Comparison of ENCODE assay signal across 17 cellular contexts in the genomic region with DNA sequence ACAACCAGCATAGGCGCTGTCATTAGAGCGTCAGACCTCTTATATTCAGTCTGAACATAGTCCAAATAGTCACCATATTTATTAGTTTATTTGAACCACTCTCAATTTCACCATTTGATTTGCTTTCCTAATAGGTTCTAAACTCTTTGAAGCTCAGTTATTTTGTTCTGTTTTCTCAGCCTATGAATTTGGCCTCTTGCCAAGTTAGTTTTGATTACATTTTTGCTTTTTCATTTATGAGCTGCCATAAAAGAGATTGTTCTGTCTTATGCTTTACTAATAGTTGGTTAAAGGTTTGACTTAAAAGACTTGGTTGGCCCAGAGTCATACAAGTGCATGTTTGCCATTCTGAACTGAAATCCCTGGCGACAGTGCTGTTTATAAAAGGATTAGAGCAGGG.
DNase-seq lines count a peak whose midpoint lies in the region; ATAC-seq and TF ChIP-seq lines count a peak whose summit lies in the region.
"Had no signal": no experiment of that assay in that cellular context is flagged by ENCODE, and none has a peak within 500 bp of the region (broad histone marks: within the 10 kb centered on the region; RNA-seq: fewer than 3 reads in every experiment).

No MANE protein-coding gene starts in this region.

- peaks cover 14% of the 10 kb centered on the region for H3K36me3 Mint-ChIP-seq in T-cell
- H3K36me3 Mint-ChIP-seq in naive thymus-derived CD8-positive, alpha-beta T cell, result no peaks in the 10 kb centered on the region
- H3K36me3 Mint-ChIP-seq: activated naive CD8-positive, alpha-beta T cell treated with anti-CD3 and anti-CD28 coated beads, Interleukin-2, amount 10 ng/mL, durations not matched to agents 7 days and 5 days; natural killer cell had no signal

- intact Hi-C loops in left lung (cut with DNase I), result no loop called here

- H3K4me1 ChIP-seq in left lung, result peaks cover 44 to 69% of the 10 kb centered on the region in 2 donors

- H3K27ac Mint-ChIP-seq in T-cell, result peak overlapping the region; percentile 63 to 76
- H3K27ac Mint-ChIP-seq in naive thymus-derived CD8-positive, alpha-beta T cell, result peak overlapping the region in 2 of 10 donors; percentile 16 to 73
- H3K27ac Mint-ChIP-seq: B cell had no signal

- CTCF ChIA-PET in T-cell (lab: Charles Lee), result interaction anchor here (0.5 to 5.8 kb wide), 10 partner anchors 9 to 95 kb away, joined by 3 to 55 read pairs (median 4); no protein-coding TSS in a partner anchor

- POLR2A ChIA-PET in T-cell (lab: Charles Lee), result interaction anchor here (0.6 kb wide), 2 partner anchors 65 to 428 kb away, joined by 3 to 4 read pairs; no protein-coding TSS in a partner anchor
- POLR2A ChIA-PET in naive thymus-derived CD8-positive, alpha-beta T cell (lab: Charles Lee), result interaction anchor here (0.6 to 0.7 kb wide), 3 partner anchors 13 to 83 kb away, joined by 3 read pairs; no protein-coding TSS in a partner anchor

- H3K36me3 ChIP-seq in left lung, result no peaks in the 10 kb centered on the region

- H3K4me1 Mint-ChIP-seq in T-cell, result peaks cover 72 to 78% (median 73%) of the 10 kb centered on the region in 3 donors
- H3K4me1 Mint-ChIP-seq in naive thymus-derived CD8-positive, alpha-beta T cell, result peaks cover 10 to 46% (median 36%) of the 10 kb centered on the region in 4 donors

- H3K4me3 Mint-ChIP-seq in T-cell, result peak overlapping the region in 1 of 3 donors; percentile 9
- no peak overlapping the region for H3K4me3 Mint-ChIP-seq in naive thymus-derived CD8-positive, alpha-beta T cell
- H3K4me3 Mint-ChIP-seq: activated CD4-positive, alpha-beta T cell treated with anti-CD3 and anti-CD28 coated beads, Interleukin-2, amount 10 ng/mL, durations not matched to agents 24 days and 14 days; activated naive CD8-positive, alpha-beta T cell treated with anti-CD3 and anti-CD28 coated beads, Interleukin-2, amount 10 ng/mL, durations not matched to agents 7 days and 5 days; B cell; effector memory CD8-positive, alpha-beta T cell; GM23338; natural killer cell had no signal

- H3K27me3 ChIP-seq in left lung, result no peaks in the 10 kb centered on the region

- no peaks in the 10 kb centered on the region for H3K9me3 ChIP-seq in left lung

- TF ChIP-seq CTCF in left lung (IDR thresholded peaks at IDR 0.05), result no peak

- peak; percentile 29 for DNase-seq in CD1c-positive myeloid dendritic cell (ENCODE audit: extremely low spot score)
- peak; percentile 74 for DNase-seq in DMS79 treated with DMSO at 0.1 percent for 48 hours (lab: John Stamatoyannopoulos, UW)
- no peak for DNase-seq in T-cell
- DNase-seq in left lung, result no peak
- DNase-seq in stimulated activated CD4-positive, alpha-beta T cell treated with anti-CD3 and anti-CD28 coated beads, Interleukin-1b, Interleukin-23, amount 100 ng/mL, for 48 hours, result no peak
- no peak for DNase-seq in RKO (ENCODE audit: low spot score)
- DNase-seq in naive thymus-derived CD8-positive, alpha-beta T cell, result no peak
- no peak for DNase-seq in NCI-H345 (lab: John Stamatoyannopoulos, UW)
- DNase-seq: activated CD4-positive, alpha-beta T cell treated with anti-CD3 and anti-CD28 coated beads, Interleukin-2, amount 10 ng/mL, durations not matched to agents 24 days and 14 days; activated naive CD8-positive, alpha-beta T cell treated with anti-CD3 and anti-CD28 coated beads, Interleukin-2, amount 10 ng/mL, durations not matched to agents 7 days and 5 days; activated T-cell treated with anti-CD3 and anti-CD28 coated beads, Interleukin-2, amount 50 U/mL, for 1 hour; DND-41; effector memory CD8-positive, alpha-beta T cell; natural killer cell; NCI-H2227 treated with DMSO at 0.1 percent for 48 hours had no signal

- H3K9me3 Mint-ChIP-seq in T-cell, result no peaks in the 10 kb centered on the region
- H3K9me3 Mint-ChIP-seq in naive thymus-derived CD8-positive, alpha-beta T cell, result no peaks in the 10 kb centered on the region
- H3K9me3 Mint-ChIP-seq: activated naive CD8-positive, alpha-beta T cell treated with anti-CD3 and anti-CD28 coated beads, Interleukin-2, amount 10 ng/mL, durations not matched to agents 7 days and 5 days; effector memory CD8-positive, alpha-beta T cell; GM23338; natural killer cell had no signal

- H3K27ac ChIP-seq in left lung, result peak overlapping the region; percentile 24 to 64

- no peak overlapping the region for H3K4me3 ChIP-seq in left lung
- H3K4me3 ChIP-seq: GM23338 had no signal

- no peaks in the 10 kb centered on the region for H3K27me3 Mint-ChIP-seq in T-cell
- no peaks in the 10 kb centered on the region for H3K27me3 Mint-ChIP-seq in naive thymus-derived CD8-positive, alpha-beta T cell
- H3K27me3 Mint-ChIP-seq: activated CD4-positive, alpha-beta T cell treated with anti-CD3 and anti-CD28 coated beads, Interleukin-2, amount 10 ng/mL, durations not matched to agents 24 days and 14 days; activated naive CD8-positive, alpha-beta T cell treated with anti-CD3 and anti-CD28 coated beads, Interleukin-2, amount 10 ng/mL, durations not matched to agents 7 days and 5 days; effector memory CD8-positive, alpha-beta T cell had no signal

- ATAC-seq in T-cell (replicated peaks in 1 of 4) (no peak), left lung (no peak)
- no peak for ATAC-seq in naive thymus-derived CD8-positive, alpha-beta T cell
- ATAC-seq: effector memory CD8-positive, alpha-beta T cell; GM23338; natural killer cell had no signal

Comparison
In these comparisons a context has a peak if more than half of its experiments do, and no peak if none do; other contexts are left out.
1. DNase-seq: peak in CD1c-positive myeloid dendritic cell (single experiment) and DMS79 treated with DMSO at 0.1 percent for 48 hours (single experiment); none in T-cell (0 of 34), left lung (0 of 2), stimulated activated CD4-positive, alpha-beta T cell treated with anti-CD3 and anti-CD28 coated beads, Interleukin-1b, Interleukin-23, amount 100 ng/mL, for 48 hours (single experiment), RKO (single experiment), naive thymus-derived CD8-positive, alpha-beta T cell (0 of 10) and NCI-H345 (single experiment).